In genomic region chr10:1570652-1571051, GRCh38 we compare ENCODE assay signal across 16 cellular contexts.
DNase-seq lines count a peak whose midpoint lies in the region; FAIRE-seq and TF ChIP-seq lines count a peak whose summit lies in the region.
"Had no signal": no experiment of that assay in that cellular context is flagged by ENCODE, and none has a peak within 500 bp of the region (broad histone marks: within the 10 kb centered on the region; RNA-seq: fewer than 3 reads in every experiment).

No MANE protein-coding gene starts in this region.

- no peak for TF ChIP-seq POLR2A in spleen (IDR thresholded peaks at IDR 0.05)

- H4K20me1 ChIP-seq in astrocyte (ENCODE audit: insufficient read depth, low read length): no peaks in the 10 kb centered on the region

- H3K4me2 ChIP-seq in astrocyte (ENCODE audit: low read length): no peak overlapping the region

- no peak overlapping the region for H2AFZ ChIP-seq in astrocyte (ENCODE audit: low read depth, low read length)

- 69 to 90% (median 81%) methylated on average over 6 of the region's 6 CpGs for WGBS in spleen, 5 donors

- TF ChIP-seq CTCF in astrocyte (IDR thresholded peaks at IDR 0.05; ENCODE audit: insufficient read depth, low read depth, low read length) (no peak), spleen (IDR thresholded peaks at IDR 0.05 in 8 of 11, conservative IDR thresholded peaks at IDR 0.05 in 3 of 11) (no peak)

- no peaks in the 10 kb centered on the region for H3K79me2 ChIP-seq in astrocyte (ENCODE audit: insufficient read depth, low read length)

- peak; percentile 14 for DNase-seq in NCI-H510A treated with DMSO at 0.1 percent for 48 hours (lab: John Stamatoyannopoulos, UW)
- no peak for DNase-seq in NCI-H510A (lab: John Stamatoyannopoulos, UW)
- DNase-seq in astrocyte (ENCODE audit: low read depth): no peak
- peak; percentile 63 for DNase-seq in iPS-NIHi7 (ENCODE audit: extremely low spot score)
- peak; percentile 47 for DNase-seq in spleen
- no peak for DNase-seq in kidney tubule cell (ENCODE audit: low spot score)
- DNase-seq in COLO829 (ENCODE audit: low spot score): no peak
- DNase-seq in SJCRH30: no peak
- DNase-seq: 8988T, GDM1, HCEC 1CT, NCI-H1436, NCI-H2029 treated with DMSO at 0.1 percent for 48 hours, NCI-H524 treated with DMSO at 0.1 percent for 48 hours, SHP77 treated with DMSO at 0.1 percent for 48 hours had no signal

- H3K9me3 Mint-ChIP-seq in astrocyte (ENCODE audit: unreplicated experiment): no peaks in the 10 kb centered on the region

- peaks cover 56% of the 10 kb centered on the region for H3K27me3 Mint-ChIP-seq in astrocyte (ENCODE audit: low read depth, unreplicated experiment)

- no peak for FAIRE-seq in astrocyte (lab: Jason Lieb, UNC)
- FAIRE-seq: GM12891 had no signal

- no peak overlapping the region for H3K9ac ChIP-seq in astrocyte (ENCODE audit: low read length)

- H3K9me3 ChIP-seq in astrocyte (ENCODE audit: insufficient read depth, low read depth, low read length): peaks cover 13% of the 10 kb centered on the region
- H3K9me3 ChIP-seq in spleen: no peaks in the 10 kb centered on the region
- H3K9me3 ChIP-seq in SJCRH30 (replicated peaks): no peaks in the 10 kb centered on the region

- H3K27me3 ChIP-seq in astrocyte (ENCODE audit: insufficient read depth, low read length) (no peaks in the 10 kb centered on the region), spleen (replicated peaks in 1 of 7) (peaks cover 0 to 24% (median 0%) of the 10 kb centered on the region in 7 donors), SJCRH30 (no peaks in the 10 kb centered on the region)

- H3K36me3 Mint-ChIP-seq in astrocyte (ENCODE audit: low read depth, unreplicated experiment): no peaks in the 10 kb centered on the region

- no peaks in the 10 kb centered on the region for H3K4me1 Mint-ChIP-seq in astrocyte (ENCODE audit: low read depth, unreplicated experiment)

- H3K4me1 ChIP-seq in astrocyte (ENCODE audit: insufficient read depth, low read length): no peaks in the 10 kb centered on the region
- H3K4me1 ChIP-seq in spleen: peaks cover 0 to 7% (median 2%) of the 10 kb centered on the region in 6 donors
- no peaks in the 10 kb centered on the region for H3K4me1 ChIP-seq in SJCRH30

- H3K4me3 ChIP-seq in astrocyte (ENCODE audit: insufficient read depth, low read depth, low read length): no peak overlapping the region
- no peak overlapping the region for H3K4me3 ChIP-seq in spleen
- H3K4me3 ChIP-seq in SJCRH30: no peak overlapping the region

- H3K4me3 Mint-ChIP-seq in astrocyte (ENCODE audit: unreplicated experiment): no peak overlapping the region

- H3K27ac Mint-ChIP-seq in astrocyte (ENCODE audit: unreplicated experiment): peak overlapping the region; percentile 14

- H3K36me3 ChIP-seq in astrocyte (ENCODE audit: insufficient read depth, low read length): no peaks in the 10 kb centered on the region
- H3K36me3 ChIP-seq in spleen: no peaks in the 10 kb centered on the region
- no peaks in the 10 kb centered on the region for H3K36me3 ChIP-seq in SJCRH30

- intact Hi-C loops in spleen (cut with DNase I; ENCODE audit: low total_unique reads): no loop called here

- H3K27ac ChIP-seq in astrocyte (ENCODE audit: low read depth, low read length) (no peak overlapping the region), spleen (no peak overlapping the region), SJCRH30 (no peak overlapping the region)

Comparison
In these comparisons a context has a peak if more than half of its experiments do, and no peak if none do; other contexts are left out.
1. DNase-seq: peak in NCI-H510A treated with DMSO at 0.1 percent for 48 hours (single experiment), iPS-NIHi7 (single experiment) and spleen (single experiment); none in NCI-H510A (single experiment), astrocyte (single experiment), kidney tubule cell (single experiment), COLO829 (single experiment) and SJCRH30 (0 of 2).